1 cellular context compared by ENCODE assay signal in the genomic region with DNA sequence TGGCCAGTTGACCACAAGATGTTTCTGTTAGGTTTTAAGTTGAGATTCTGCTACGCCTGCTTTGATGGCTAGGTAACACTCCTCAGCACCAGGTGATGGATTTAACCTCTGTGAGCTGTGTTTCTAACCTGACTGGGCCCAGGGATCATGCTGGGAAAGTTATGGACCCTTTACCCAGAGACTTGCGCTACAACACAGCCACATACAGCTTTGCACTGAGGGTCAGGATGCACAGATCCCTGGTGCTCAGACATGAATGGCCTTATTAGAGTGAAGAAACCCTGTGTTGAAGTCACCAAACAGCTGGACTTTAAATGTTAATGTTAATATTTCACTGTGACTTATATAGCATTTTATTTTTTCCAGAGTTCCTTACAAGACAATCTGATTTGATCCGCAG.
TF ChIP-seq lines count a peak whose summit lies in the region.

No MANE protein-coding gene starts in this region.

TF ChIP-seq in HepG2, 621 proteins besides CTCF, POLR2A, EP300 and RAD21 (continued from another document):
- no peak; the same call in 1 of the 2 replicates for TF ChIP-seq ZBTB33 (CRISPR knock-in tag; IDR thresholded peaks at IDR 0.05)
- TF ChIP-seq ZNF503 (CRISPR knock-in tag; IDR thresholded peaks at IDR 0.05), result no peak
- no peak for TF ChIP-seq ZNF549 (CRISPR knock-in tag; IDR thresholded peaks at IDR 0.05)
